Comparison of ENCODE assay signal across 1 cellular context in the genomic region with DNA sequence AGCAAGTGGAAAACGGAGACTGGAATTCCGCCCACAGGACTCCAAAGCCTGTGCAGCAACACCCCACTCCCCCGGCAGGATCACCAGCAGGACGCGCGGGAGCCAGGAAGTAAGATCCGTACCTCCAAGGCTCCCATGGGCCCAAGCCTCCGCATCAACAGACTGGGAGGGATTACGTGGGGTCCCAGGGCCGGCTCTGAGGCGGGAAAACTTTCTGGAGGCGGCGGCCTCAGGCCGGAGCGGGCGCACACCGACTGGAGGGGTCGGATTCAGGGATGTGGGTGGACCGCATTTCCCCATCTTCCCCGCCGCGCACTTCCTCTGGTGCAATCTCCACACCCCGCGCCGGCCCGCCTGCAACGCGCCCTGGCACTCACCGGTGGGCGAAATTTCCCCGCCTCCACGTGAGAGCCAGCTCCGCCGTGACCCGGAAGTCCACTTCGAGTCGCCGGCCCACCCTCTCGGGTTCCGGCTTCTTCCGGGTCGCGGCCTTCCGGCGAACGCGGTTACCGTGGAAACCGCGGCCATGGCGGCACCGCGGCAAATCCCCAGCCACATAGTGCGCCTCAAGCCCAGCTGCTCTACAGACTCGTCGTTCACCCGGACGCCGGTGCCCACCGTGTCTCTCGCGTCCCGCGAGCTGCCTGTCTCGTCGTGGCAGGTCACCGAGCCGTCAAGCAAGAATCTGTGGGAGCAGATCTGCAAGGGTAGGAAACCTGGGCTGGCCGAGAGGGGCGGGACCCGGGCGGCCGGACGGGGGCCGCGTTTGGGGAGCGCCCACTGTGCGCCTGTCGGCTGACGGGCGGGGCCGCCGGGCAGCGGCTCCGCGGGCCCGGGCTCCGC.
TF ChIP-seq lines count a peak whose summit lies in the region.

A gene with protein sequence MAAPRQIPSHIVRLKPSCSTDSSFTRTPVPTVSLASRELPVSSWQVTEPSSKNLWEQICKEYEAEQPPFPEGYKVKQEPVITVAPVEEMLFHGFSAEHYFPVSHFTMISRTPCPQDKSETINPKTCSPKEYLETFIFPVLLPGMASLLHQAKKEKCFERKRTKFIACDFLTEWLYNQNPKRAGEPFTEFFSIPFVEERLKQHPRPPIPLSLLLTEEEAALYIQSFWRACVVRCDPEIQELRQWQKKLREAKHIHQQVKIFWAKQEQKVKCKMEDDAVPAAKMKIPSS (plus strand): TSS at position 491 of the 843 bp plus-strand sequence. CDS start 36 bp downstream, at position 527.
A gene with protein sequence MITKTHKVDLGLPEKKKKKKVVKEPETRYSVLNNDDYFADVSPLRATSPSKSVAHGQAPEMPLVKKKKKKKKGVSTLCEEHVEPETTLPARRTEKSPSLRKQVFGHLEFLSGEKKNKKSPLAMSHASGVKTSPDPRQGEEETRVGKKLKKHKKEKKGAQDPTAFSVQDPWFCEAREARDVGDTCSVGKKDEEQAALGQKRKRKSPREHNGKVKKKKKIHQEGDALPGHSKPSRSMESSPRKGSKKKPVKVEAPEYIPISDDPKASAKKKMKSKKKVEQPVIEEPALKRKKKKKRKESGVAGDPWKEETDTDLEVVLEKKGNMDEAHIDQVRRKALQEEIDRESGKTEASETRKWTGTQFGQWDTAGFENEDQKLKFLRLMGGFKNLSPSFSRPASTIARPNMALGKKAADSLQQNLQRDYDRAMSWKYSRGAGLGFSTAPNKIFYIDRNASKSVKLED (minus strand): TSS at position 447 of the 843 bp plus-strand sequence. CDS start 3,192 bp downstream, outside the sequence.

TF ChIP-seq in HEK293, 187 proteins besides CTCF, POLR2A, EP300 and RAD21 (continued from another document and continues in another):
- TF ChIP-seq, protein P1, sequence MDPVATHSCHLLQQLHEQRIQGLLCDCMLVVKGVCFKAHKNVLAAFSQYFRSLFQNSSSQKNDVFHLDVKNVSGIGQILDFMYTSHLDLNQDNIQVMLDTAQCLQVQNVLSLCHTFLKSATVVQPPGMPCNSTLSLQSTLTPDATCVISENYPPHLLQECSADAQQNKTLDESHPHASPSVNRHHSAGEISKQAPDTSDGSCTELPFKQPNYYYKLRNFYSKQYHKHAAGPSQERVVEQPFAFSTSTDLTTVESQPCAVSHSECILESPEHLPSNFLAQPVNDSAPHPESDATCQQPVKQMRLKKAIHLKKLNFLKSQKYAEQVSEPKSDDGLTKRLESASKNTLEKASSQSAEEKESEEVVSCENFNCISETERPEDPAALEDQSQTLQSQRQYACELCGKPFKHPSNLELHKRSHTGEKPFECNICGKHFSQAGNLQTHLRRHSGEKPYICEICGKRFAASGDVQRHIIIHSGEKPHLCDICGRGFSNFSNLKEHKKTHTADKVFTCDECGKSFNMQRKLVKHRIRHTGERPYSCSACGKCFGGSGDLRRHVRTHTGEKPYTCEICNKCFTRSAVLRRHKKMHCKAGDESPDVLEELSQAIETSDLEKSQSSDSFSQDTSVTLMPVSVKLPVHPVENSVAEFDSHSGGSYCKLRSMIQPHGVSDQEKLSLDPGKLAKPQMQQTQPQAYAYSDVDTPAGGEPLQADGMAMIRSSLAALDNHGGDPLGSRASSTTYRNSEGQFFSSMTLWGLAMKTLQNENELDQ (tag by site-specific recombination; IDR thresholded peaks at IDR 0.05; ENCODE audit: low read depth), result no peak
- 0 out of 2 replicates have a peak, but pooled peaks have one; percentile 68 for TF ChIP-seq ZNF324 (tag by site-specific recombination; IDR thresholded peaks at IDR 0.05)
- TF ChIP-seq, protein P2, sequence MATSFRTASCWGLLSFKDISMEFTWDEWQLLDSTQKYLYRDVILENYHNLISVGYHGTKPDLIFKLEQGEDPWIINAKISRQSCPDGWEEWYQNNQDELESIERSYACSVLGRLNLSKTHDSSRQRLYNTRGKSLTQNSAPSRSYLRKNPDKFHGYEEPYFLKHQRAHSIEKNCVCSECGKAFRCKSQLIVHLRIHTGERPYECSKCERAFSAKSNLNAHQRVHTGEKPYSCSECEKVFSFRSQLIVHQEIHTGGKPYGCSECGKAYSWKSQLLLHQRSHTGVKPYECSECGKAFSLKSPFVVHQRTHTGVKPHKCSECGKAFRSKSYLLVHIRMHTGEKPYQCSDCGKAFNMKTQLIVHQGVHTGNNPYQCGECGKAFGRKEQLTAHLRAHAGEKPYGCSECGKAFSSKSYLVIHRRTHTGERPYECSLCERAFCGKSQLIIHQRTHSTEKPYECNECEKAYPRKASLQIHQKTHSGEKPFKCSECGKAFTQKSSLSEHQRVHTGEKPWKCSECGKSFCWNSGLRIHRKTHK (tag by site-specific recombination; IDR thresholded peaks at IDR 0.05), result no peak
- no peak for TF ChIP-seq ZNF121 (tag by site-specific recombination; IDR thresholded peaks at IDR 0.05)
- TF ChIP-seq GLIS2 (tag by site-specific recombination; IDR thresholded peaks at IDR 0.05), result peak; percentile 88
- TF ChIP-seq HOXA7 (CRISPR knock-in tag; IDR thresholded peaks at IDR 0.05; ENCODE audit: borderline replicate concordance), result no peak
- TF ChIP-seq ZNF792 (tag by site-specific recombination; IDR thresholded peaks at IDR 0.05), result 0 out of 2 replicates have a peak, but pooled peaks have one; percentile 46
- no peak for TF ChIP-seq ZNF548 (tag by site-specific recombination; IDR thresholded peaks at IDR 0.05)
- no peak; the same call in 1 of the 2 replicates for TF ChIP-seq ZNF426 (tag by site-specific recombination; IDR thresholded peaks at IDR 0.05)
- TF ChIP-seq ZBTB48 (tag by site-specific recombination; IDR thresholded peaks at IDR 0.05), result no peak
- TF ChIP-seq ZNF664 (tag by site-specific recombination; IDR thresholded peaks at IDR 0.05), result no peak
- TF ChIP-seq KLF16 (tag by site-specific recombination; IDR thresholded peaks at IDR 0.05), result peak; percentile 84; the same call in 1 of the 2 replicates
- TF ChIP-seq ZBTB7A (tag by site-specific recombination; IDR thresholded peaks at IDR 0.05; ENCODE audit: low read depth), result 0 out of 2 replicates have a peak, but pooled peaks have one; percentile 69
- TF ChIP-seq MEIS1 (CRISPR knock-in tag; IDR thresholded peaks at IDR 0.05; ENCODE audit: borderline replicate concordance), result no peak
- TF ChIP-seq, protein P3, sequence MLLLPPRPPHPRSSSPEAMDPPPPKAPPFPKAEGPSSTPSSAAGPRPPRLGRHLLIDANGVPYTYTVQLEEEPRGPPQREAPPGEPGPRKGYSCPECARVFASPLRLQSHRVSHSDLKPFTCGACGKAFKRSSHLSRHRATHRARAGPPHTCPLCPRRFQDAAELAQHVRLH (tag by site-specific recombination; IDR thresholded peaks at IDR 0.05), result peak; percentile 80; the same call in 1 of the 2 replicates
- peak; percentile 85 for TF ChIP-seq YY1 (tag by site-specific recombination; IDR thresholded peaks at IDR 0.05)
- TF ChIP-seq ZNF555 (tag by site-specific recombination; conservative IDR thresholded peaks at IDR 0.05), result no peak
- TF ChIP-seq ZNF239 (tag by site-specific recombination; IDR thresholded peaks at IDR 0.05), result no peak
- no peak for TF ChIP-seq ZNF302 (tag by site-specific recombination; IDR thresholded peaks at IDR 0.05; ENCODE audit: low read depth)
- no peak for TF ChIP-seq ZNF510 (tag by site-specific recombination; IDR thresholded peaks at IDR 0.05; ENCODE audit: insufficient replicate concordance)
- TF ChIP-seq ZNF350 (tag by site-specific recombination; IDR thresholded peaks at IDR 0.05), result no peak
- peak; percentile 62; the same call in 1 of the 2 replicates for TF ChIP-seq ZNF501 (tag by site-specific recombination; IDR thresholded peaks at IDR 0.05)
- no peak for TF ChIP-seq ZNF585B (tag by site-specific recombination; IDR thresholded peaks at IDR 0.05)
- no peak for TF ChIP-seq ZNF169 (tag by site-specific recombination; IDR thresholded peaks at IDR 0.05)
- no peak for TF ChIP-seq ZNF514 (tag by site-specific recombination; IDR thresholded peaks at IDR 0.05)
- no peak for TF ChIP-seq TCF7L2 (IDR thresholded peaks at IDR 0.05; ENCODE audit: borderline replicate concordance, low read depth, low read length)
- no peak for TF ChIP-seq ZNF184 (tag by site-specific recombination; IDR thresholded peaks at IDR 0.05)
- no peak for TF ChIP-seq HOXD13 (CRISPR knock-in tag; IDR thresholded peaks at IDR 0.05; ENCODE audit: borderline replicate concordance)
- TF ChIP-seq ZNF544 (tag by site-specific recombination; IDR thresholded peaks at IDR 0.05), result no peak
- no peak for TF ChIP-seq WT1 (tag by site-specific recombination; IDR thresholded peaks at IDR 0.05)
- peak; percentile 62; the same call in 1 of the 2 replicates for TF ChIP-seq ZNF785 (tag by site-specific recombination; IDR thresholded peaks at IDR 0.05)
- TF ChIP-seq TRIM28 (IDR thresholded peaks at IDR 0.05; ENCODE audit: borderline replicate concordance, low read length), result no peak
- TF ChIP-seq, protein P4, sequence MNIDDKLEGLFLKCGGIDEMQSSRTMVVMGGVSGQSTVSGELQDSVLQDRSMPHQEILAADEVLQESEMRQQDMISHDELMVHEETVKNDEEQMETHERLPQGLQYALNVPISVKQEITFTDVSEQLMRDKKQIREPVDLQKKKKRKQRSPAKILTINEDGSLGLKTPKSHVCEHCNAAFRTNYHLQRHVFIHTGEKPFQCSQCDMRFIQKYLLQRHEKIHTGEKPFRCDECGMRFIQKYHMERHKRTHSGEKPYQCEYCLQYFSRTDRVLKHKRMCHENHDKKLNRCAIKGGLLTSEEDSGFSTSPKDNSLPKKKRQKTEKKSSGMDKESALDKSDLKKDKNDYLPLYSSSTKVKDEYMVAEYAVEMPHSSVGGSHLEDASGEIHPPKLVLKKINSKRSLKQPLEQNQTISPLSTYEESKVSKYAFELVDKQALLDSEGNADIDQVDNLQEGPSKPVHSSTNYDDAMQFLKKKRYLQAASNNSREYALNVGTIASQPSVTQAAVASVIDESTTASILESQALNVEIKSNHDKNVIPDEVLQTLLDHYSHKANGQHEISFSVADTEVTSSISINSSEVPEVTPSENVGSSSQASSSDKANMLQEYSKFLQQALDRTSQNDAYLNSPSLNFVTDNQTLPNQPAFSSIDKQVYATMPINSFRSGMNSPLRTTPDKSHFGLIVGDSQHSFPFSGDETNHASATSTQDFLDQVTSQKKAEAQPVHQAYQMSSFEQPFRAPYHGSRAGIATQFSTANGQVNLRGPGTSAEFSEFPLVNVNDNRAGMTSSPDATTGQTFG (tag by site-specific recombination; IDR thresholded peaks at IDR 0.05; ENCODE audit: borderline replicate concordance), result no peak
- no peak for TF ChIP-seq ZNF473 (tag by site-specific recombination; IDR thresholded peaks at IDR 0.05)
- TF ChIP-seq ZNF157 (tag by site-specific recombination; IDR thresholded peaks at IDR 0.05), result no peak
- TF ChIP-seq ZNF529 (tag by site-specific recombination; IDR thresholded peaks at IDR 0.05; ENCODE audit: insufficient replicate concordance), result no peak
- TF ChIP-seq KLF8 (tag by site-specific recombination; IDR thresholded peaks at IDR 0.05), result peak; percentile 60; the same call in 1 of the 2 replicates
- TF ChIP-seq GLI4 (tag by site-specific recombination; IDR thresholded peaks at IDR 0.05), result no peak
- TF ChIP-seq ZNF404 (tag by site-specific recombination; IDR thresholded peaks at IDR 0.05), result no peak
- no peak for TF ChIP-seq ZNF660 (tag by site-specific recombination; IDR thresholded peaks at IDR 0.05)
- TF ChIP-seq ZNF112 (tag by site-specific recombination; IDR thresholded peaks at IDR 0.05), result no peak
- TF ChIP-seq ZNF830 (tag by site-specific recombination; IDR thresholded peaks at IDR 0.05; ENCODE audit: low read depth), result no peak
- peak; percentile 63; the same call in 1 of the 2 replicates for TF ChIP-seq MZF1 (tag by site-specific recombination; IDR thresholded peaks at IDR 0.05; ENCODE audit: borderline replicate concordance)
- TF ChIP-seq SP7 (tag by site-specific recombination; IDR thresholded peaks at IDR 0.05), result peak; percentile 68
- no peak for TF ChIP-seq ZNF776 (tag by site-specific recombination; IDR thresholded peaks at IDR 0.05; ENCODE audit: borderline replicate concordance)
- TF ChIP-seq, protein P5, sequence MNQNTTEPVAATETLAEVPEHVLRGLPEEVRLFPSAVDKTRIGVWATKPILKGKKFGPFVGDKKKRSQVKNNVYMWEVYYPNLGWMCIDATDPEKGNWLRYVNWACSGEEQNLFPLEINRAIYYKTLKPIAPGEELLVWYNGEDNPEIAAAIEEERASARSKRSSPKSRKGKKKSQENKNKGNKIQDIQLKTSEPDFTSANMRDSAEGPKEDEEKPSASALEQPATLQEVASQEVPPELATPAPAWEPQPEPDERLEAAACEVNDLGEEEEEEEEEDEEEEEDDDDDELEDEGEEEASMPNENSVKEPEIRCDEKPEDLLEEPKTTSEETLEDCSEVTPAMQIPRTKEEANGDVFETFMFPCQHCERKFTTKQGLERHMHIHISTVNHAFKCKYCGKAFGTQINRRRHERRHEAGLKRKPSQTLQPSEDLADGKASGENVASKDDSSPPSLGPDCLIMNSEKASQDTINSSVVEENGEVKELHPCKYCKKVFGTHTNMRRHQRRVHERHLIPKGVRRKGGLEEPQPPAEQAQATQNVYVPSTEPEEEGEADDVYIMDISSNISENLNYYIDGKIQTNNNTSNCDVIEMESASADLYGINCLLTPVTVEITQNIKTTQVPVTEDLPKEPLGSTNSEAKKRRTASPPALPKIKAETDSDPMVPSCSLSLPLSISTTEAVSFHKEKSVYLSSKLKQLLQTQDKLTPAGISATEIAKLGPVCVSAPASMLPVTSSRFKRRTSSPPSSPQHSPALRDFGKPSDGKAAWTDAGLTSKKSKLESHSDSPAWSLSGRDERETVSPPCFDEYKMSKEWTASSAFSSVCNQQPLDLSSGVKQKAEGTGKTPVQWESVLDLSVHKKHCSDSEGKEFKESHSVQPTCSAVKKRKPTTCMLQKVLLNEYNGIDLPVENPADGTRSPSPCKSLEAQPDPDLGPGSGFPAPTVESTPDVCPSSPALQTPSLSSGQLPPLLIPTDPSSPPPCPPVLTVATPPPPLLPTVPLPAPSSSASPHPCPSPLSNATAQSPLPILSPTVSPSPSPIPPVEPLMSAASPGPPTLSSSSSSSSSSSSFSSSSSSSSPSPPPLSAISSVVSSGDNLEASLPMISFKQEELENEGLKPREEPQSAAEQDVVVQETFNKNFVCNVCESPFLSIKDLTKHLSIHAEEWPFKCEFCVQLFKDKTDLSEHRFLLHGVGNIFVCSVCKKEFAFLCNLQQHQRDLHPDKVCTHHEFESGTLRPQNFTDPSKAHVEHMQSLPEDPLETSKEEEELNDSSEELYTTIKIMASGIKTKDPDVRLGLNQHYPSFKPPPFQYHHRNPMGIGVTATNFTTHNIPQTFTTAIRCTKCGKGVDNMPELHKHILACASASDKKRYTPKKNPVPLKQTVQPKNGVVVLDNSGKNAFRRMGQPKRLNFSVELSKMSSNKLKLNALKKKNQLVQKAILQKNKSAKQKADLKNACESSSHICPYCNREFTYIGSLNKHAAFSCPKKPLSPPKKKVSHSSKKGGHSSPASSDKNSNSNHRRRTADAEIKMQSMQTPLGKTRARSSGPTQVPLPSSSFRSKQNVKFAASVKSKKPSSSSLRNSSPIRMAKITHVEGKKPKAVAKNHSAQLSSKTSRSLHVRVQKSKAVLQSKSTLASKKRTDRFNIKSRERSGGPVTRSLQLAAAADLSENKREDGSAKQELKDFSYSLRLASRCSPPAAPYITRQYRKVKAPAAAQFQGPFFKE (tag by site-specific recombination; IDR thresholded peaks at IDR 0.05; ENCODE audit: borderline replicate concordance), result no peak
- TF ChIP-seq ZNF623 (tag by site-specific recombination; IDR thresholded peaks at IDR 0.05), result no peak
- TF ChIP-seq SCRT1 (tag by site-specific recombination; IDR thresholded peaks at IDR 0.05; ENCODE audit: borderline replicate concordance), result no peak
